Comparison of ENCODE assay signal across 8 cellular contexts in the genomic region with DNA sequence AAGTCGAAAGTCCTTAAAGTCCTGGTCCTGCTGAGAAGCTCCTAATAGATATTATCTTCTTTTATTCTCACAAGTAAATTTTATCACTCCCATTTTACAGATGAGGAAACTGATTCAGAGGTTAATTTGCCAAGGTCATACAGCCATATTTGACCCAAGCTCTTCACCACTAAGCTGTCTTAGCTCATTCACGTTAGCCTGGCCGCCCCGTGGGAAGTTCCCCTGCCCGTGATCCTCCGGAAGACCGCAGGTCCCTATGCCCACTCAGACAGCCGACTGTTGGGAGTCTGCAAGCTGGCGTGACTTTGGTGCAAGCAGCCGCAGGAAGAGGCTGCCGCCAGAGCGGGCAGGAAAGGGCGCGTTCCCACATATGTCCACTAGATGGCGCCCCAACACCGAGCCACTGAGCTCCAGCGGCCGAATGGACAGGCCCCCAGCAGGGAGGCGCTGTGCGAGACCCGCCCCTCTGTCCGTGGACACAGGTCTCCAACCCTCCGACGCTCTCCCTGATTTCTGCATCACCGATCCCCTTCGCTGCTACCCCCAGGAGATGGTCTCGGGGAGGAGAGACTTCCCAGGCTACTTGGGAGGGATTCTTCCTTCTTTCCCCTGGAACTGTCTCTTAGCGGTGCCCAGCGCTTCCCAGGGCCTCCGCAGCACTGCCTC. TPM values are rescaled to one million over a fixed set of nuclear protein-coding genes. Genes with fewer than 3 reads are reported as not detected.
DNase-seq lines count a peak whose midpoint lies in the region; ATAC-seq and TF ChIP-seq lines count a peak whose summit lies in the region.

No MANE protein-coding gene starts in this region.

- intact Hi-C loops in right cardiac atrium (cut with DNase I), result loop anchor here (2.0 to 5.0 kb wide), 2 partner anchors 269 to 270 kb away; no protein-coding TSS in a partner anchor
- intact Hi-C loops in aorta (cut with DNase I), result loop anchor here (2.0 to 10.0 kb wide), 4 partner anchors 187 to 453 kb away; partner anchors contain the start of genes PCDH1 (in 1 of the 2) and PCDH12 (in 1 of the 2)

- H3K36me3 Mint-ChIP-seq in T-helper 2 cell treated with Interferon-gamma antibody and Interleukin-4, amounts not matched to agents 5 μg/mL and 100 μg/mL, for 36 hours (ENCODE audit: low read depth), result no peaks in the 10 kb centered on the region

- TF ChIP-seq CTCF in GM12872 (IDR thresholded peaks at IDR 0.05; ENCODE audit: insufficient read depth, low read depth, low read length), result peak; percentile 98
- peak; percentile 88 for TF ChIP-seq CTCF in HFF-Myc (IDR thresholded peaks at IDR 0.05; ENCODE audit: low read depth, low read length, missing control alignments)

- H3K9me3 Mint-ChIP-seq in T-helper 2 cell treated with Interferon-gamma antibody and Interleukin-4, amounts not matched to agents 5 μg/mL and 100 μg/mL, for 36 hours, result no peaks in the 10 kb centered on the region

- H3K4me1 ChIP-seq in right cardiac atrium (ENCODE audit: control insufficient read depth, insufficient read depth, low read length), result no peaks in the 10 kb centered on the region
- H3K4me1 ChIP-seq in rectal smooth muscle tissue (ENCODE audit: control insufficient read depth, insufficient read depth, low read length), result no peaks in the 10 kb centered on the region
- no peaks in the 10 kb centered on the region for H3K4me1 ChIP-seq in aorta (ENCODE audit: control insufficient read depth in 1 of 2, insufficient read depth in 2 of 2, low read length in 2 of 2)

- ATAC-seq in right cardiac atrium, result peak; percentile 86 to 91
- peak; percentile 94 for ATAC-seq in aorta (ENCODE audit: low FRiP score)

- H3K4me3 Mint-ChIP-seq in T-helper 2 cell treated with Interferon-gamma antibody and Interleukin-4, amounts not matched to agents 5 μg/mL and 100 μg/mL, for 36 hours, result peak overlapping the region; percentile 87

- H3K27me3 ChIP-seq in right cardiac atrium (ENCODE audit: control insufficient read depth, insufficient read depth) (no peaks in the 10 kb centered on the region), rectal smooth muscle tissue (ENCODE audit: control insufficient read depth, insufficient read depth, low read length) (peaks cover 2% of the 10 kb centered on the region), aorta (ENCODE audit: control insufficient read depth in 1 of 2, insufficient read depth in 2 of 2, low read length in 1 of 2) (no peaks in the 10 kb centered on the region)

- no peak overlapping the region for H3K9ac ChIP-seq in rectal smooth muscle tissue (ENCODE audit: low read length)

- H3K4me1 Mint-ChIP-seq in T-helper 2 cell treated with Interferon-gamma antibody and Interleukin-4, amounts not matched to agents 5 μg/mL and 100 μg/mL, for 36 hours (ENCODE audit: low read depth), result peaks cover 26% of the 10 kb centered on the region

- H3K4me3 ChIP-seq in HFF-Myc (replicated peaks; ENCODE audit: low read depth, low read length) (no peak overlapping the region), right cardiac atrium (ENCODE audit: low read length) (peak overlapping the region; percentile 37), rectal smooth muscle tissue (ENCODE audit: low read length) (peak overlapping the region; percentile 56), aorta (ENCODE audit: low read length in 2 of 2) (no peak overlapping the region)

- 2% methylated on average over 30 of the region's 30 CpGs for WGBS in right cardiac atrium
- 2 to 3% methylated on average over 30 of the region's 30 CpGs for WGBS in aorta, 2 donors

- no peak overlapping the region for H3K27ac ChIP-seq in right cardiac atrium (ENCODE audit: low read length)
- no peak overlapping the region for H3K27ac ChIP-seq in rectal smooth muscle tissue (ENCODE audit: low read depth, low read length)
- no peak overlapping the region for H3K27ac ChIP-seq in aorta (ENCODE audit: low read depth in 1 of 2, low read length in 2 of 2)

- H3K27me3 Mint-ChIP-seq in T-helper 2 cell treated with Interferon-gamma antibody and Interleukin-4, amounts not matched to agents 5 μg/mL and 100 μg/mL, for 36 hours (ENCODE audit: low read depth), result peaks cover 23% of the 10 kb centered on the region

- H3K36me3 ChIP-seq in rectal smooth muscle tissue (ENCODE audit: control insufficient read depth, insufficient read depth, low read length) (no peaks in the 10 kb centered on the region), aorta (ENCODE audit: control insufficient read depth in 1 of 2, insufficient read depth in 2 of 2, low read length in 1 of 2) (no peaks in the 10 kb centered on the region)

- H3K9me3 ChIP-seq in right cardiac atrium (ENCODE audit: control insufficient read depth, low read length) (no peaks in the 10 kb centered on the region), aorta (ENCODE audit: control insufficient read depth, low read length) (no peaks in the 10 kb centered on the region)

- DNase-seq in HFF-Myc (ENCODE audit: extremely low read depth, low read depth), result no peak
- peak; percentile 59 for DNase-seq in NCI-H1048 (lab: John Stamatoyannopoulos, UW)
- DNase-seq in T-helper 2 cell treated with Interferon-gamma antibody and Interleukin-4, amounts not matched to agents 5 μg/mL and 100 μg/mL, for 36 hours (ENCODE audit: low spot score), result peak; percentile 87
- DNase-seq in anterior cingulate cortex (lab: John Stamatoyannopoulos, UW), result peak in 57 of 58 donors; percentile 23 to 89 (median 76)
- DNase-seq in right cardiac atrium, result peak; percentile 83 to 94 (median 94)
- peak; percentile 89 to 94 for DNase-seq in aorta

- H3K27ac Mint-ChIP-seq in T-helper 2 cell treated with Interferon-gamma antibody and Interleukin-4, amounts not matched to agents 5 μg/mL and 100 μg/mL, for 36 hours, result peak overlapping the region; percentile 77

RNA-seq across cellular contexts. Expression of gene ARAP3, which starts 10.0 kb away (rescaled TPM):
- 10 to 100 TPM; 13.6 to 18.8 (median 17.4) TPM for total RNA-seq in right cardiac atrium
- 12.4 TPM for polyA plus RNA-seq in right cardiac atrium
- total RNA-seq in aorta, result 10 to 100 TPM; 21.4 to 34.2 TPM
- polyA plus RNA-seq in aorta, result 10 to 100 TPM in 1 of 2 donors, 1 to 10 TPM in 1; 1.8 to 14.1 TPM

RNA-seq across cellular contexts. Expression of gene FCHSD1, which starts 40.8 kb away (rescaled TPM):
- total RNA-seq in right cardiac atrium (1 to 10 TPM; 3.8 to 6.7 (median 5.1) TPM), aorta (10 to 100 TPM; 33.1 to 47.3 TPM)
- polyA plus RNA-seq in right cardiac atrium (4.3 TPM), aorta (10 to 100 TPM in 1 of 2 donors, 1 to 10 TPM in 1; 9.4 to 59.7 TPM)

RNA-seq across cellular contexts. Expression of gene RELL2, which starts 55.2 kb away (rescaled TPM):
- total RNA-seq in right cardiac atrium (1 to 10 TPM; 1.2 to 2.0 (median 1.3) TPM), aorta (1 to 10 TPM; 1.5 to 1.9 TPM)
- polyA plus RNA-seq in right cardiac atrium (1.5 TPM), aorta (1 to 10 TPM in 1 of 2 donors, under 1 TPM in 1; 0.63 to 2.9 TPM)

RNA-seq across cellular contexts. Expression of gene HDAC3, which starts 55.4 kb away (rescaled TPM):
- total RNA-seq in right cardiac atrium (10 to 100 TPM; 25.4 to 35.0 (median 28.0) TPM), aorta (10 to 100 TPM; 52.4 to 54.3 TPM)
- polyA plus RNA-seq in right cardiac atrium (28.8 TPM), aorta (10 to 100 TPM; 21.3 to 86.8 TPM)

Comparison
In these comparisons a context has a peak if more than half of its experiments do, and no peak if none do; other contexts are left out.
1. H3K4me3 ChIP-seq: peak in right cardiac atrium (single experiment) and rectal smooth muscle tissue (single experiment); none in HFF-Myc (single experiment) and aorta (0 of 2).
2. RNA of gene FCHSD1, which starts 40.8 kb away (total RNA-seq): 33.1 to 47.3 TPM in aorta; 3.8 to 6.7 TPM in right cardiac atrium; every median in the first group is over 4 times any median in the second.